ENCODE assay signal across 20 cellular contexts in genomic region chr18:13620818-13621445, GRCh38.
DNase-seq lines count a peak whose midpoint lies in the region; ATAC-seq, FAIRE-seq and TF ChIP-seq lines count a peak whose summit lies in the region.
"Had no signal": no experiment of that assay in that cellular context is flagged by ENCODE, and none has a peak within 500 bp of the region (broad histone marks: within the 10 kb centered on the region; RNA-seq: fewer than 3 reads in every experiment).

No MANE protein-coding gene starts in this region.

- no peaks in the 10 kb centered on the region for H3K27me3 Mint-ChIP-seq in IgD-negative memory B cell
- H3K27me3 Mint-ChIP-seq: CD4-positive, CD25-positive, alpha-beta regulatory T cell had no signal

- no peak overlapping the region for H3K4me3 ChIP-seq in uterus
- H3K4me3 ChIP-seq: GM23338 had no signal

- no peaks in the 10 kb centered on the region for H3K27me3 ChIP-seq in uterus

- FAIRE-seq in urothelium cell line (lab: Jason Lieb, UNC) = peak; percentile 77
- FAIRE-seq: G401.6, HepG2 had no signal

- no peak overlapping the region for H3K4me3 Mint-ChIP-seq in IgD-negative memory B cell
- H3K4me3 Mint-ChIP-seq: GM23338 had no signal

- no peak for ATAC-seq in HG02642 (IDR thresholded peaks at IDR 0.05; ENCODE audit: poor library complexity, unreplicated experiment)
- ATAC-seq: GM23338, HepG2 had no signal

- no peaks in the 10 kb centered on the region for H3K36me3 ChIP-seq in uterus

- peaks cover 3% of the 10 kb centered on the region for H3K36me3 Mint-ChIP-seq in IgD-negative memory B cell

- no peak for TF ChIP-seq POLR2A in uterus (IDR thresholded peaks at IDR 0.05)

- DNase-seq in posterior vena cava (ENCODE audit: low spot score) = peak; percentile 74
- no peak for DNase-seq in urothelium cell line (ENCODE audit: low spot score)
- DNase-seq in T-helper 9 cell = no peak
- no peak for DNase-seq in uterus
- DNase-seq: AML-193; CD4-positive, CD25-positive, alpha-beta regulatory T cell; COR-L47; DMS 273 treated with DMSO at 0.1 percent for 48 hours; KG1; NCI-H1417 treated with DMSO at 0.1 percent for 48 hours; NCI-H187 treated with DMSO at 0.1 percent for 48 hours; NCI-H226; NCI-H524; RPMI8226 had no signal

- TF ChIP-seq CTCF in uterus (IDR thresholded peaks at IDR 0.05) = no peak

- no peaks in the 10 kb centered on the region for H3K9me3 ChIP-seq in uterus

- intact Hi-C loops in posterior vena cava (cut with DNase I) = loop anchor here in 1 of 2 donors (5.0 to 10.0 kb wide), 3 partner anchors 406 to 689 kb away; partner anchors contain the start of gene LDLRAD4
- intact Hi-C loops in uterus (cut with DNase I; ENCODE audit: low total_unique reads) = no loop called here

- H3K27ac ChIP-seq in cingulate gyrus (ENCODE audit: low read depth, low read length) = peak overlapping the region; percentile 75
- H3K27ac ChIP-seq in uterus = no peak overlapping the region

- peak overlapping the region in 2 of 3 donors; percentile 58 to 80 for H3K27ac Mint-ChIP-seq in IgD-negative memory B cell
- H3K27ac Mint-ChIP-seq: GM23338 had no signal

- H3K4me1 ChIP-seq in uterus = no peaks in the 10 kb centered on the region

- H3K4me1 Mint-ChIP-seq in IgD-negative memory B cell = peaks cover 7 to 24% (median 15%) of the 10 kb centered on the region in 3 donors

- H3K9me3 Mint-ChIP-seq in IgD-negative memory B cell = no peaks in the 10 kb centered on the region
- H3K9me3 Mint-ChIP-seq: CD4-positive, CD25-positive, alpha-beta regulatory T cell; GM23338 had no signal
